Comparison of ENCODE assay signal across 1 cellular context in the genomic region with DNA sequence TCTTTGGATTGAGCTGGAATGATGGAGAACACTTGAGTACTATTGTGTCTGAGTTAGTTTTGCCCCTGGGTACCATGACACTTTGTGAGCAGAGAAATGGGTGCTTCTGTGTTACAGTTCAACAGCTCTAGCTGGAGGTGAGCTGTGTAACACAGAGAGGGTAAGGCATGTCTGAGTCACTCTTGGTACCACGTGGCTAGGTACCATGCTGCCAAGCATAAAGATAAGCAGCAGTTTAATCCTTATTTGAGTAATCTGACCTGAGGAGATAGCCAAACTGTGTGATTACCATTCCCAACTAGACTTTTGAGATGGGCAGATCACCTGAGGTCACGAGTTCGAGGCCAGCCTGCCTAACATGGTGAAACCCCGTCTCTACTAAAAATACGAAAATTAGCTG.
TF ChIP-seq lines count a peak whose summit lies in the region.

No MANE protein-coding gene starts in this region.

TF ChIP-seq in GM12878, 131 proteins besides CTCF, POLR2A, EP300 and RAD21 (continued from another document):
- no peak for TF ChIP-seq PAX5 (IDR thresholded peaks at IDR 0.05; ENCODE audit: borderline replicate concordance, low read depth, low read length)
